ENCODE assay signal across 1 cellular context in the genomic region with DNA sequence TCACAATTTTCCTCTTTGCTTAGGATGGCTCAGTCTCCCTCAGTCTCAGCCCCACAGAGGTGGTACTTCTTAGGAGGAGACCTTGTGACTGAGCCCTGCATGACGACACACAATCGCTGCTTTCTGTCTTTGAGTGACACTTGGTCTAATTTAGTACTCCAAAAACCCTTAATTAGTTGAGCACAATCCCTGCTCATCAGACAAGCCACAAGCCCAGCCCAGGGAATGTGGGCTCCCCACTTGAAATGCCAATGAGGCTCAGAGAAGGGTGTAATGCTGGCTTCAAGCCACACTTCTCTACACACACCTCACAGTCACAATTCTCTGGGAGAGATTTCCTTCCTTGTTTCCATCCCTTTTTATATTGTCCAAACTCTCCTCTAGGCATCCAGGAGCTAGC.
TF ChIP-seq lines count a peak whose summit lies in the region.

No MANE protein-coding gene starts in this region.

TF ChIP-seq in SK-N-SH, 30 proteins besides CTCF, POLR2A, EP300 and RAD21:
- TF ChIP-seq FOSL2 (IDR thresholded peaks at IDR 0.05; ENCODE audit: borderline replicate concordance, low read depth) (no peak), FOXJ3 (CRISPR knock-in tag; IDR thresholded peaks at IDR 0.05) (no peak), ELF1 (IDR thresholded peaks at IDR 0.05) (no peak), GATA2 (CRISPR knock-in tag; IDR thresholded peaks at IDR 0.05) (no peak), MEF2A (IDR thresholded peaks at IDR 0.05; ENCODE audit: borderline replicate concordance, low read depth) (no peak), TAF1 (IDR thresholded peaks at IDR 0.05; ENCODE audit: borderline replicate concordance, low read depth, low read length) (no peak)
- TF ChIP-seq, protein P1, sequence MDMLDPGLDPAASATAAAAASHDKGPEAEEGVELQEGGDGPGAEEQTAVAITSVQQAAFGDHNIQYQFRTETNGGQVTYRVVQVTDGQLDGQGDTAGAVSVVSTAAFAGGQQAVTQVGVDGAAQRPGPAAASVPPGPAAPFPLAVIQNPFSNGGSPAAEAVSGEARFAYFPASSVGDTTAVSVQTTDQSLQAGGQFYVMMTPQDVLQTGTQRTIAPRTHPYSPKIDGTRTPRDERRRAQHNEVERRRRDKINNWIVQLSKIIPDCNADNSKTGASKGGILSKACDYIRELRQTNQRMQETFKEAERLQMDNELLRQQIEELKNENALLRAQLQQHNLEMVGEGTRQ (IDR thresholded peaks at IDR 0.05; ENCODE audit: borderline replicate concordance, low read depth, low read length) = no peak
